Comparison of ENCODE assay signal across 9 cellular contexts in the genomic region with DNA sequence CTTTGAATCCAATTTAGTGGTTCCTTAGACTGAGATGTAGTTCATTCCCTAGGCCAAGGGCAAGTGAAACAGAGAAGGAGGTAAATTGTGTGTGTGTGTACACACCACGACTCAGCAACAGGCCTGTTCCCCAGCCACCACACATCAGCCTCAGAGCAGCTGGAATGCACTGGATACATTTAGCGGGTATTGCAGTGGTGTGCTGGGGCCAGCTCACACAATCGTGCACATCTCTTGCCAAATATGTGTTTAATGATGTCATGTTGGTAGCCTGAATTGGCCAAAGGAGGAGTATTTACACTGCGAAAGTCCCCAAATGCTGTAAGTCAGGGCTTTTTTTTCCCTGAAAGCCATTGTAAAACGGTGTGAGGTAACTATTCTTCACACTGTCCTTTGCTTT.
DNase-seq lines count a peak whose midpoint lies in the region; ATAC-seq and TF ChIP-seq lines count a peak whose summit lies in the region.
"Had no signal": no experiment of that assay in that cellular context is flagged by ENCODE, and none has a peak within 500 bp of the region (broad histone marks: within the 10 kb centered on the region; RNA-seq: fewer than 3 reads in every experiment).

No MANE protein-coding gene starts in this region.

- no CpG with 5 or more reads among the region's 5 CpGs for WGBS in IMR-90 (ENCODE audit: extremely low coverage in 2 of 2, insufficient read length in 1 of 2), 2 experiments

- H3K4ac ChIP-seq in IMR-90 (ENCODE audit: low read depth, low read length): peak overlapping the region; percentile 44; the same call in 1 of the 2 replicates

- ATAC-seq in IMR-90 (ENCODE audit: low read depth) (peak; percentile 91), GM19395 (IDR thresholded peaks at IDR 0.05; ENCODE audit: unreplicated experiment) (no peak)

- peaks cover 10% of the 10 kb centered on the region for H3K9me1 ChIP-seq in IMR-90 (ENCODE audit: insufficient read depth, low read length)

- dilution Hi-C loops in IMR-90 (cut with HindIII; ENCODE audit: low sequenced_read_pairs, unreplicated experiment): no loop called here

- no peak overlapping the region for H2BK20ac ChIP-seq in IMR-90 (ENCODE audit: low read depth, low read length)

- peaks cover 39 to 78% of the 10 kb centered on the region in 2 experiments for H3K79me1 ChIP-seq in IMR-90 (ENCODE audit: low read depth in 1 of 2, low read length in 2 of 2)

- POLR2A ChIA-PET in AG04449 (lab: Yijun Ruan, JAX): no interaction called here
- POLR2A ChIA-PET in IMR-90 (lab: Charles Lee; ENCODE audit: unreplicated experiment): no interaction called here

- H4K91ac ChIP-seq in IMR-90 (ENCODE audit: insufficient read depth, low read depth, low read length): no peak overlapping the region

- peaks cover 52% of the 10 kb centered on the region for H4K20me1 ChIP-seq in IMR-90 (ENCODE audit: insufficient read depth, low read length)

- no peak overlapping the region for H3K9ac ChIP-seq in IMR-90 (ENCODE audit: low read depth, low read length)

- intact Hi-C loops in IMR-90 (cut with micrococcal nuclease): no loop called here

- H3K4me2 ChIP-seq in IMR-90 (ENCODE audit: low read depth, low read length): peak overlapping the region; percentile 56

- H3K4me1 ChIP-seq in IMR-90 (ENCODE audit: control insufficient read depth, insufficient read depth, low read length): peaks cover 11% of the 10 kb centered on the region

- H2AFZ ChIP-seq in IMR-90 (replicated peaks; ENCODE audit: low read length, poor library complexity): no peak overlapping the region

- H2BK120ac ChIP-seq in IMR-90 (ENCODE audit: low read depth, low read length): no peak overlapping the region

- H3K27me3 ChIP-seq in IMR-90 (ENCODE audit: control insufficient read depth, insufficient read depth, low read length): no peaks in the 10 kb centered on the region

- H2BK5ac ChIP-seq in IMR-90 (ENCODE audit: low read depth, low read length, poor library complexity, severe bottlenecking): peak overlapping the region; percentile 62

- DNase-seq in AG04449 (ENCODE audit: low read depth, low spot score) (peak; percentile 85), IMR-90 (peak; percentile 95), dermis microvascular lymphatic vessel endothelial cell (ENCODE audit: low read depth in 2 of 2) (peak; percentile 59 to 63), mucosa of gallbladder (ENCODE audit: low spot score) (peak; percentile 55), GM19240 (ENCODE audit: insufficient read length, low spot score) (no peak), NCI-H1694 treated with DMSO at 0.1 percent for 48 hours (lab: John Stamatoyannopoulos, UW) (no peak), inferior parietal cortex (ENCODE audit: extremely low spot score) (no peak)
- DNase-seq: activated gamma-delta T cell treated with Interleukin-2 at 50 U/mL for 16 hours had no signal

- no peak overlapping the region; a peak in 1 of 4 replicates for H4K8ac ChIP-seq in IMR-90 (ENCODE audit: low read depth in 2 of 2, low read length in 2 of 2)

- H3K14ac ChIP-seq in IMR-90 (replicated peaks; ENCODE audit: low read depth, low read length): no peak overlapping the region

- CTCF ChIA-PET in AG04449 (lab: Yijun Ruan, JAX) (interaction anchor here (1.0 to 21.0 kb wide), 3 partner anchors 10 to 34 kb away, joined by 4 to 690 read pairs (median 127); no protein-coding TSS in a partner anchor), IMR-90 (lab: Yijun Ruan, JAX) (interaction anchor here (2.3 kb wide), 1 partner anchor 35 kb away, joined by 6 read pairs; no protein-coding TSS in a partner anchor)

- no peaks in the 10 kb centered on the region for H3K9me3 ChIP-seq in IMR-90 (ENCODE audit: control insufficient read depth, insufficient read depth, low read length)

- H3K36me3 ChIP-seq in IMR-90 (ENCODE audit: control insufficient read depth, insufficient read depth, low read length): peaks cover 38% of the 10 kb centered on the region

- in situ Hi-C loops in IMR-90 (cut with MboI; ENCODE audit: low sequenced_read_pairs): no loop called here

- no peak for TF ChIP-seq POLR2A in IMR-90 (IDR thresholded peaks at IDR 0.05; ENCODE audit: low read depth, low read length)

- BruUV-seq in IMR-90 (replicated peaks; lab: Mats Ljungman, UMichigan): no TSS peak

- TF ChIP-seq CTCF in AG04449 (IDR thresholded peaks at IDR 0.05; ENCODE audit: insufficient read depth, low read length, missing control alignments) (no peak), IMR-90 (conservative IDR thresholded peaks at IDR 0.05; ENCODE audit: low read depth, low read length) (no peak)

- no peak overlapping the region for H4K5ac ChIP-seq in IMR-90 (ENCODE audit: low read depth, low read length)

- no peak overlapping the region for H3K23ac ChIP-seq in IMR-90 (ENCODE audit: low read depth, low read length)

- no peak for TF ChIP-seq RAD21 in IMR-90 (IDR thresholded peaks at IDR 0.05; ENCODE audit: low read length)

- no peak overlapping the region for H3K56ac ChIP-seq in IMR-90 (ENCODE audit: extremely low read depth, insufficient read depth, low read length)

- H3K4me3 ChIP-seq in AG04449 (ENCODE audit: low read depth, low read length) (no peak overlapping the region), IMR-90 (ENCODE audit: insufficient read depth, low read depth, low read length) (no peak overlapping the region)

- H3K27ac ChIP-seq in IMR-90 (ENCODE audit: insufficient read depth, low read length): peak overlapping the region; percentile 48; the same call in 1 of the 2 replicates

- peak overlapping the region; percentile 38 for H3K18ac ChIP-seq in IMR-90 (ENCODE audit: low read depth, low read length)

- H2BK15ac ChIP-seq in IMR-90 (ENCODE audit: low read depth, low read length): no peak overlapping the region

- H2AK9ac ChIP-seq in IMR-90 (replicated peaks; ENCODE audit: low read depth, low read length, poor library complexity): no peak overlapping the region

- peak overlapping the region; percentile 61; the same call in 1 of the 2 replicates for H2AK5ac ChIP-seq in IMR-90 (ENCODE audit: low read depth, low read length)

TF ChIP-seq in IMR-90, 13 proteins besides CTCF, POLR2A, EP300 and RAD21:
- no peak for TF ChIP-seq RFX5 (IDR thresholded peaks at IDR 0.05; ENCODE audit: low read depth, low read length)
- peak; percentile 94 for TF ChIP-seq CEBPB (IDR thresholded peaks at IDR 0.05; ENCODE audit: low read depth, low read length)
- peak; percentile 12; the same call in 1 of the 2 replicates for TF ChIP-seq FOS (IDR thresholded peaks at IDR 0.05; ENCODE audit: low read depth, low read length)
- TF ChIP-seq NFE2L2 (IDR thresholded peaks at IDR 0.05; ENCODE audit: low read depth, low read length): peak; percentile 44; the same call in 1 of the 2 replicates
- no peak for TF ChIP-seq CHD1 (IDR thresholded peaks at IDR 0.05; ENCODE audit: low read depth, low read length)
- peak; percentile 94 for TF ChIP-seq BHLHE40 (IDR thresholded peaks at IDR 0.05; ENCODE audit: low read depth, low read length)
- TF ChIP-seq MXI1 (IDR thresholded peaks at IDR 0.05; ENCODE audit: borderline replicate concordance, low read depth, low read length): peak; percentile 73; the same call in 1 of the 2 replicates
TF ChIP-seq in IMR-90: peak in this region for 5.

Comparison
In these comparisons a context has a peak if more than half of its experiments do, and no peak if none do; other contexts are left out.
1. DNase-seq: peak in AG04449 (single experiment), IMR-90 (single experiment), dermis microvascular lymphatic vessel endothelial cell (2 of 2) and mucosa of gallbladder (single experiment); none in GM19240 (single experiment), NCI-H1694 treated with DMSO at 0.1 percent for 48 hours (single experiment) and inferior parietal cortex (single experiment).